ENCODE assay signal across 23 cellular contexts in genomic region chr4:54843946-54844345, GRCh38.
"Had no signal": no experiment of that assay in that cellular context is flagged by ENCODE, and none has a peak within 500 bp of the region (broad histone marks: within the 10 kb centered on the region; RNA-seq: fewer than 3 reads in every experiment).

No MANE protein-coding gene starts in this region.

- H3K27me3 ChIP-seq: breast epithelium, heart right ventricle, testis had no signal

- H3K4me3 ChIP-seq: breast epithelium, esophagus squamous epithelium, heart right ventricle, left ventricle myocardium inferior, testis had no signal

- H3K27ac ChIP-seq: epithelial cell of prostate, esophagus squamous epithelium, heart right ventricle, left ventricle myocardium inferior, testis had no signal

- FAIRE-seq: colon, islet of Langerhans, urothelium cell line had no signal

- H3K36me3 ChIP-seq: breast epithelium, esophagus squamous epithelium, heart right ventricle, left ventricle myocardium inferior had no signal

- H3K4me1 ChIP-seq: breast epithelium, testis had no signal

- H3K9me3 ChIP-seq: breast epithelium, esophagus squamous epithelium, heart right ventricle, left ventricle myocardium inferior, testis had no signal

- DNase-seq: activated CD4-positive, alpha-beta T cell treated with anti-CD3 and anti-CD28 coated beads for 36 hours; activated CD4-positive, CD25-positive, alpha-beta regulatory T cell; activated naive CD4-positive, alpha-beta T cell; activated T-cell treated with anti-CD3 and anti-CD28 coated beads for 4 hours; activated T-cell treated with anti-CD3 and anti-CD28 coated beads, Interleukin-2, amount 50 U/mL, for 72 hours; central memory CD4-positive, alpha-beta T cell; dermis blood vessel endothelial cell; effector CD4-positive, alpha-beta T cell; esophagus squamous epithelium; heart right ventricle; left ventricle myocardium inferior; posterior cingulate gyrus; right cardiac atrium; stimulated activated CD4-positive, alpha-beta T cell treated with anti-CD3 and anti-CD28 coated beads, Interleukin-2, amount 100 ng/mL, for 48 hours; stimulated activated naive CD8-positive, alpha-beta T cell treated with anti-CD3 and anti-CD28 coated beads, Interleukin-15, Interleukin-2, amounts not matched to agents 100 U/mL and 50 U/mL, for 24 hours; testis; trophoblast cell had no signal

- ATAC-seq: activated CD4-positive, alpha-beta T cell treated with anti-CD3 and anti-CD28 coated beads for 36 hours; activated naive CD4-positive, alpha-beta T cell treated with anti-CD3 and anti-CD28 coated beads, Interleukin-2, amount 50 U/mL, for 72 hours; activated T-cell treated with anti-CD3 and anti-CD28 coated beads, Interleukin-2, amount 50 U/mL, for 72 hours; stimulated activated naive CD8-positive, alpha-beta T cell treated with anti-CD3 and anti-CD28 coated beads, Interleukin-15, Interleukin-2, amounts not matched to agents 100 U/mL and 50 U/mL, for 24 hours had no signal
